In genomic region chr16:68356249-68356918, GRCh38 we compare ENCODE assay signal across 9 cellular contexts. TPM values are rescaled to one million over a fixed set of nuclear protein-coding genes. Genes with fewer than 3 reads are reported as not detected.
DNase-seq lines count a peak whose midpoint lies in the region; ATAC-seq, FAIRE-seq and TF ChIP-seq lines count a peak whose summit lies in the region.
"Had no signal": no experiment of that assay in that cellular context is flagged by ENCODE, and none has a peak within 500 bp of the region (broad histone marks: within the 10 kb centered on the region; RNA-seq: fewer than 3 reads in every experiment).

No MANE protein-coding gene starts in this region.

- TF ChIP-seq CTCF in colonic mucosa (IDR thresholded peaks at IDR 0.05) = no peak

- peak; percentile 77 for ATAC-seq in HG03135 (IDR thresholded peaks at IDR 0.05; ENCODE audit: unreplicated experiment)

- H3K27ac ChIP-seq in colonic mucosa = no peak overlapping the region
- H3K27ac ChIP-seq: heart left ventricle had no signal

- H3K36me3 ChIP-seq in colonic mucosa = no peaks in the 10 kb centered on the region

- DNase-seq in GM19239 (ENCODE audit: insufficient read length, low spot score) (peak; percentile 96), colonic mucosa (peak; percentile 45), DMS 273 treated with DMSO at 0.1 percent for 48 hours (lab: John Stamatoyannopoulos, UW) (no peak), putamen (ENCODE audit: low spot score) (no peak), NCI-H187 (lab: John Stamatoyannopoulos, UW) (no peak)
- DNase-seq in activated CD4-positive, CD25-positive, alpha-beta regulatory T cell treated with anti-CD3 and anti-CD28 coated beads, Interleukin-2, amount 50 U/mL, for 16 hours (ENCODE audit: low read depth, low spot score) = peak; percentile 37
- DNase-seq in stimulated activated CD8-positive, alpha-beta memory T cell treated with anti-CD3 and anti-CD28 coated beads, Interleukin-7, amount 100 ng/mL, for 4 hours (ENCODE audit: low read depth in 2 of 2) = peak; percentile 53 to 66

- H3K4me3 ChIP-seq in colonic mucosa = no peak overlapping the region

- no peaks in the 10 kb centered on the region for H3K27me3 ChIP-seq in colonic mucosa
- H3K27me3 ChIP-seq: heart left ventricle had no signal

- no peaks in the 10 kb centered on the region for H3K9me3 ChIP-seq in colonic mucosa
- H3K9me3 ChIP-seq: heart left ventricle had no signal

- FAIRE-seq in GM19239 (lab: Jason Lieb, UNC) = peak; percentile 97

- peak overlapping the region in 1 of 2 donors; percentile 15 for H3K9ac ChIP-seq in colonic mucosa (ENCODE audit: low read depth in 2 of 2, low read length in 2 of 2)

- intact Hi-C loops in colonic mucosa (cut with DNase I) = no loop called here

- peaks cover 3% of the 10 kb centered on the region for H3K4me1 ChIP-seq in colonic mucosa

RNA-seq across cellular contexts. Expression of gene PRMT7, which starts 45.6 kb away (rescaled TPM):
- total RNA-seq in colonic mucosa = 10 to 100 TPM; 18.0 to 45.4 TPM

RNA-seq across cellular contexts. Expression of gene SLC7A6OS, which starts 45.6 kb away (rescaled TPM):
- total RNA-seq in colonic mucosa = 10 to 100 TPM; 15.2 to 16.6 TPM

Comparison
In these comparisons a context has a peak if more than half of its experiments do, and no peak if none do; other contexts are left out.
1. DNase-seq: peak in GM19239 (single experiment), activated CD4-positive, CD25-positive, alpha-beta regulatory T cell treated with anti-CD3 and anti-CD28 coated beads, Interleukin-2, amount 50 U/mL, for 16 hours (single experiment), colonic mucosa (single experiment) and stimulated activated CD8-positive, alpha-beta memory T cell treated with anti-CD3 and anti-CD28 coated beads, Interleukin-7, amount 100 ng/mL, for 4 hours (2 of 2); none in DMS 273 treated with DMSO at 0.1 percent for 48 hours (single experiment), putamen (single experiment) and NCI-H187 (0 of 2).